Comparison of ENCODE assay signal across 15 cellular contexts in the genomic region with DNA sequence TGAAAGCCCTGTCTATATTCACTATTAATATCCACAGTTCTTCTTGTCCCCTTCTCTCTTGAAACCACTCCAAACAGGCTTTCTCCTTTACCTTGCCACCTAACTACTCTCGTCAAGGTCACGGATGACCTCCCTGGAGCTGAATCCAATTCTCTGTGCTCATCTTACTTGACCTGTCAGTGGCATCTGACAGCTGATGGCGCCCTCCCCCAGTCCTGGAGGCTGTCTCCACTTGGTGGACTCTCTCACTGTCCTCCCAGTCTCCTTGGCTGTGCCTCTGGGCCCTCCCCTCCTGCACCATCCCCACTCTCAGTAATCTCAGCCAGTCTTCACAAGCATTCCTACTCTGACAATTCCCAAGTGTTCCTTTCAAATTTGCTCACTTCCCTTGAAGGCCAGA. TPM values are rescaled to one million over a fixed set of nuclear protein-coding genes. Genes with fewer than 3 reads are reported as not detected.
DNase-seq lines count a peak whose midpoint lies in the region; ATAC-seq and TF ChIP-seq lines count a peak whose summit lies in the region.
"Had no signal": no experiment of that assay in that cellular context is flagged by ENCODE, and none has a peak within 500 bp of the region (broad histone marks: within the 10 kb centered on the region; RNA-seq: fewer than 3 reads in every experiment).

No MANE protein-coding gene starts in this region.

- H3K27ac Mint-ChIP-seq in natural killer cell = no peak overlapping the region
- H3K27ac Mint-ChIP-seq: H9; T-helper 2 cell treated with Interferon-gamma antibody and Interleukin-4, amounts not matched to agents 5 μg/mL and 100 μg/mL, for 36 hours had no signal

- H3K4me1 Mint-ChIP-seq in natural killer cell = peaks cover 6 to 12% of the 10 kb centered on the region in 2 donors

- no peak overlapping the region for H3K4me3 Mint-ChIP-seq in natural killer cell
- H3K4me3 Mint-ChIP-seq: activated T-cell treated with anti-CD3 and anti-CD28 coated beads, Interleukin-2, amount 50 U/mL, for 4 hours; H9; T-helper 2 cell treated with Interferon-gamma antibody and Interleukin-4, amounts not matched to agents 5 μg/mL and 100 μg/mL, for 36 hours had no signal

- ATAC-seq in left cardiac atrium (no peak), natural killer cell (no peak)
- ATAC-seq: activated T-cell treated with anti-CD3 and anti-CD28 coated beads, Interleukin-2, amount 50 U/mL, for 4 hours; stimulated activated naive CD8-positive, alpha-beta T cell treated with anti-CD3 and anti-CD28 coated beads, Interleukin-15, Interleukin-2, amounts not matched to agents 100 U/mL and 50 U/mL, for 24 hours had no signal

- peak overlapping the region; percentile 68 for H3K9ac ChIP-seq in endocrine pancreas (ENCODE audit: control insufficient read depth, insufficient read depth, low read length)

- H2AFZ ChIP-seq in osteoblast (ENCODE audit: low read length) = no peak overlapping the region

- H3K4me2 ChIP-seq in osteoblast (ENCODE audit: insufficient read depth, low read length) = no peak overlapping the region

- H3K4me3 ChIP-seq in left ventricle myocardium inferior = peak overlapping the region; percentile 27
- H3K4me3 ChIP-seq in endocrine pancreas (ENCODE audit: control insufficient read depth, insufficient read depth, low read length) = no peak overlapping the region
- H3K4me3 ChIP-seq in osteoblast (ENCODE audit: insufficient read depth, low read length) = no peak overlapping the region

- H3K9me3 ChIP-seq in left ventricle myocardium inferior (replicated peaks) (no peaks in the 10 kb centered on the region), endocrine pancreas (ENCODE audit: control insufficient read depth, low read length) (no peaks in the 10 kb centered on the region), osteoblast (ENCODE audit: low read depth, low read length) (no peaks in the 10 kb centered on the region)

- H3K9me3 Mint-ChIP-seq in natural killer cell = no peaks in the 10 kb centered on the region
- H3K9me3 Mint-ChIP-seq: activated T-cell treated with anti-CD3 and anti-CD28 coated beads, Interleukin-2, amount 50 U/mL, for 4 hours; H9; T-helper 2 cell treated with Interferon-gamma antibody and Interleukin-4, amounts not matched to agents 5 μg/mL and 100 μg/mL, for 36 hours had no signal

- DNase-seq in left ventricle myocardium inferior = no peak
- no peak for DNase-seq in left cardiac atrium
- DNase-seq in osteoblast (ENCODE audit: insufficient read length, low spot score, missing footprints) = peak; percentile 83
- DNase-seq in natural killer cell = no peak
- DNase-seq in DMS114 treated with DMSO at 0.1 percent for 48 hours (lab: John Stamatoyannopoulos, UW; ENCODE audit: unreplicated experiment) = no peak
- no peak for DNase-seq in medulla oblongata (ENCODE audit: extremely low spot score)
- DNase-seq in KBM-7 = no peak
- DNase-seq: activated CD4-positive, alpha-beta T cell treated with anti-CD3 and anti-CD28 coated beads, Interleukin-2, amount 50 U/mL, for 1 hour; activated T-cell treated with anti-CD3 and anti-CD28 coated beads, Interleukin-2, amount 50 U/mL, for 4 hours; NCI-H748 treated with DMSO at 0.1 percent for 48 hours; stimulated activated naive CD8-positive, alpha-beta T cell treated with anti-CD3 and anti-CD28 coated beads, Interleukin-15, Interleukin-2, amounts not matched to agents 100 U/mL and 50 U/mL, for 24 hours had no signal

- H3K4me1 ChIP-seq in left ventricle myocardium inferior (peaks cover 100% of the 10 kb centered on the region), endocrine pancreas (ENCODE audit: control insufficient read depth, insufficient read depth, low read length) (no peaks in the 10 kb centered on the region), osteoblast (ENCODE audit: insufficient read depth, low read length) (peaks cover 15% of the 10 kb centered on the region)

- no peaks in the 10 kb centered on the region for H3K27me3 Mint-ChIP-seq in natural killer cell (ENCODE audit: low read depth in 2 of 2)

- TF ChIP-seq CTCF in left ventricle myocardium inferior (IDR thresholded peaks at IDR 0.05; ENCODE audit: borderline replicate concordance) (no peak), osteoblast (IDR thresholded peaks at IDR 0.05; ENCODE audit: extremely low read depth, low read depth, low read length) (no peak), natural killer cell (IDR thresholded peaks at IDR 0.05) (no peak)

- H3K27me3 ChIP-seq in left ventricle myocardium inferior (ENCODE audit: low read depth) = no peaks in the 10 kb centered on the region
- no peaks in the 10 kb centered on the region for H3K27me3 ChIP-seq in endocrine pancreas (ENCODE audit: control insufficient read depth, insufficient read depth, low read length)
- H3K27me3 ChIP-seq in osteoblast (ENCODE audit: insufficient read depth, low read length) = no peaks in the 10 kb centered on the region

- peaks cover 58% of the 10 kb centered on the region for H3K79me2 ChIP-seq in osteoblast (ENCODE audit: insufficient read depth, low read length)

- no peaks in the 10 kb centered on the region for H3K36me3 Mint-ChIP-seq in natural killer cell

- peaks cover 52% of the 10 kb centered on the region for H4K20me1 ChIP-seq in osteoblast (ENCODE audit: insufficient read depth, low read length)

- H3K36me3 ChIP-seq in left ventricle myocardium inferior (peaks cover 80% of the 10 kb centered on the region), endocrine pancreas (ENCODE audit: control insufficient read depth, insufficient read depth, low read length) (peaks cover 9% of the 10 kb centered on the region), osteoblast (ENCODE audit: insufficient read depth, low read length) (peaks cover 87% of the 10 kb centered on the region)

- H3K27ac ChIP-seq in left ventricle myocardium inferior (replicated peaks) = peak overlapping the region; percentile 73
- H3K27ac ChIP-seq in osteoblast (ENCODE audit: low read depth, low read length) = no peak overlapping the region

- in situ Hi-C loops in KBM-7 (cut with MboI; ENCODE audit: low pct_unique_long_range_greater_than_20kb, low sequenced_read_pairs) = no loop called here

- intact Hi-C loops in left ventricle myocardium inferior (cut with micrococcal nuclease) (no loop called here), left cardiac atrium (cut with DNase I) (no loop called here), natural killer cell (cut with micrococcal nuclease) (no loop called here)

RNA-seq across cellular contexts. Expression of a gene that starts 8.7 kb away (rescaled TPM):
- total RNA-seq in left ventricle myocardium inferior (32.6 TPM), left cardiac atrium (10 to 100 TPM; 73.6 to 82.6 TPM), osteoblast (71.6 and 74.6 TPM in 2 replicates), natural killer cell (1 to 10 TPM; 4.3 to 9.3 (median 7.5) TPM)

RNA-seq across cellular contexts. Expression of a gene that starts 19.7 kb away (rescaled TPM):
- 34.6 TPM for total RNA-seq in left ventricle myocardium inferior
- total RNA-seq in left cardiac atrium = 10 to 100 TPM; 34.7 to 45.5 TPM
- 55.4 and 58.0 TPM in 2 replicates for total RNA-seq in osteoblast
- 10 to 100 TPM; 45.5 to 50.0 (median 47.1) TPM for total RNA-seq in natural killer cell

RNA-seq across cellular contexts. Expression of a gene that starts 22.1 kb away (rescaled TPM):
- 1.4 TPM for total RNA-seq in left ventricle myocardium inferior
- total RNA-seq in left cardiac atrium = 1 to 10 TPM in 1 of 2 donors, under 1 TPM in 1; 0.84 to 1.7 TPM
- not detected in 2 replicates for total RNA-seq in osteoblast
- total RNA-seq in natural killer cell = not detected
- total RNA-seq: activated T-cell treated with anti-CD3 and anti-CD28 coated beads, Interleukin-2, amount 50 U/mL, for 4 hours; renal cortical epithelial cell had no signal
